ENCODE assay signal across 20 cellular contexts in genomic region chr12:72828662-72829324, GRCh38.
DNase-seq lines count a peak whose midpoint lies in the region; ATAC-seq, FAIRE-seq and TF ChIP-seq lines count a peak whose summit lies in the region.
"Had no signal": no experiment of that assay in that cellular context is flagged by ENCODE, and none has a peak within 500 bp of the region (broad histone marks: within the 10 kb centered on the region; RNA-seq: fewer than 3 reads in every experiment).

No MANE protein-coding gene starts in this region.

- H3K27me3 ChIP-seq in GM12878 (replicated peaks in 1 of 2; ENCODE audit: control insufficient read depth in 2 of 2, insufficient read depth in 2 of 2, low read length in 1 of 2): no peaks in the 10 kb centered on the region
- H3K27me3 ChIP-seq in neural cell (ENCODE audit: insufficient read depth, low read depth, low read length): no peaks in the 10 kb centered on the region
- H3K27me3 ChIP-seq in neuronal stem cell (ENCODE audit: control insufficient read depth in 3 of 3, insufficient read depth in 3 of 3, low read depth in 1 of 3, low read length in 3 of 3): no peaks in the 10 kb centered on the region
- H3K27me3 ChIP-seq: Peyer's patch, SJSA1 had no signal

- H3K9me2 ChIP-seq in neural cell (ENCODE audit: insufficient read depth, low read length): no peaks in the 10 kb centered on the region

- H2BK15ac ChIP-seq in neuronal stem cell (ENCODE audit: low read length): no peak overlapping the region

- TF ChIP-seq RAD21 in GM12878 (IDR thresholded peaks at IDR 0.05; ENCODE audit: insufficient read depth, low read depth, low read length) (no peak), neural cell (conservative IDR thresholded peaks at IDR 0.05) (no peak)

- H3K4me3 ChIP-seq in GM12878 (no peak overlapping the region), neural cell (ENCODE audit: low read length) (no peak overlapping the region), kidney (ENCODE audit: low read length in 2 of 2) (no peak overlapping the region), neuronal stem cell (ENCODE audit: low read length in 2 of 2) (no peak overlapping the region)
- H3K4me3 ChIP-seq: Peyer's patch, SJSA1 had no signal

- TF ChIP-seq CTCF in GM12878 (IDR thresholded peaks at IDR 0.05 in 2 of 3, conservative IDR thresholded peaks at IDR 0.05 in 1 of 3; ENCODE audit: control insufficient read depth in 2 of 3, extremely low read depth in 1 of 3, insufficient read depth in 1 of 3, low read depth in 3 of 3, low read length in 3 of 3) (no peak), neural cell (IDR thresholded peaks at IDR 0.05; ENCODE audit: poor library complexity, severe bottlenecking) (no peak), RWPE1 (conservative IDR thresholded peaks at IDR 0.05; ENCODE audit: low read depth) (no peak), kidney (IDR thresholded peaks at IDR 0.05; ENCODE audit: borderline replicate concordance, extremely low read depth, insufficient read depth) (no peak)

- H3K27ac ChIP-seq in GM12878 (ENCODE audit: control insufficient read depth, insufficient read depth) (no peak overlapping the region), neural cell (ENCODE audit: low read length) (peak overlapping the region; percentile 27), RWPE1 (no peak overlapping the region), kidney (ENCODE audit: low read depth in 2 of 2, low read length in 2 of 2) (no peak overlapping the region), neuronal stem cell (replicated peaks; ENCODE audit: low read length) (no peak overlapping the region)
- H3K27ac ChIP-seq: C4-2B, Peyer's patch, SJSA1 had no signal

- H3K23ac ChIP-seq in neuronal stem cell (ENCODE audit: low read depth, low read length, poor library complexity): no peak overlapping the region

- H4K8ac ChIP-seq in neuronal stem cell (ENCODE audit: low read depth, low read length): no peak overlapping the region

- H3F3A ChIP-seq in neural cell (ENCODE audit: insufficient read depth, low read length, poor library complexity, severe bottlenecking): no peaks in the 10 kb centered on the region

- H2BK5ac ChIP-seq in neuronal stem cell (ENCODE audit: low read length): no peak overlapping the region

- no peak overlapping the region for H3K4ac ChIP-seq in neuronal stem cell (ENCODE audit: low read length)

- H2BK120ac ChIP-seq in neuronal stem cell (ENCODE audit: low read depth, low read length): no peak overlapping the region

- no peak for DNase-seq in GM12878 (ENCODE audit: low read depth, low spot score)
- no peak for DNase-seq in RWPE1 (ENCODE audit: low spot score)
- no peak for DNase-seq in kidney
- no peak for DNase-seq in NCI-H510A (lab: John Stamatoyannopoulos, UW)
- no peak for DNase-seq in neuronal stem cell (ENCODE audit: low spot score)
- DNase-seq: H7, KBM-7, NCI-H1092, NCI-H1436, NCI-H187 treated with DMSO at 0.1 percent for 48 hours, NCI-H226, NCI-H524 treated with DMSO at 0.1 percent for 48 hours, NCI-H82, Peyer's patch had no signal

- TF ChIP-seq EP300 in GM12878 (IDR thresholded peaks at IDR 0.05; ENCODE audit: borderline replicate concordance in 1 of 2, control insufficient read depth in 1 of 2, low read depth in 2 of 2, low read length in 2 of 2) (no peak), neural cell (conservative IDR thresholded peaks at IDR 0.05; ENCODE audit: poor library complexity, severe bottlenecking) (no peak)

- H2AFZ ChIP-seq in GM12878 (ENCODE audit: control insufficient read depth, low read depth, low read length): no peak overlapping the region
- H2AFZ ChIP-seq in neural cell (ENCODE audit: low read depth, low read length): no peak overlapping the region
- H2AFZ ChIP-seq in neuronal stem cell (ENCODE audit: low read length): no peak overlapping the region

- TF ChIP-seq POLR2A in GM12878 (IDR thresholded peaks at IDR 0.05; ENCODE audit: low read depth, low read length): no peak

- H3K4me2 ChIP-seq in GM12878 (ENCODE audit: control insufficient read depth, insufficient read depth): no peak overlapping the region
- no peak overlapping the region for H3K4me2 ChIP-seq in neural cell (ENCODE audit: low read length)
- H3K4me2 ChIP-seq in neuronal stem cell (ENCODE audit: insufficient read depth, low read length, poor library complexity, severe bottlenecking): no peak overlapping the region

- no peaks in the 10 kb centered on the region for H3K79me2 ChIP-seq in GM12878 (ENCODE audit: control insufficient read depth, insufficient read depth, low read length)
- no peaks in the 10 kb centered on the region for H3K79me2 ChIP-seq in neural cell (replicated peaks; ENCODE audit: insufficient read depth, low read length)

- in situ Hi-C loops in GM12878 (cut with MboI): no loop called here

- H3K9ac ChIP-seq in GM12878 (ENCODE audit: control insufficient read depth, insufficient read depth, low read length) (no peak overlapping the region), neural cell (ENCODE audit: low read length) (no peak overlapping the region), kidney (ENCODE audit: low read length in 2 of 2) (no peak overlapping the region), neuronal stem cell (ENCODE audit: low read depth, low read length, poor library complexity) (no peak overlapping the region)

- H3K14ac ChIP-seq in neuronal stem cell (ENCODE audit: low read length): no peak overlapping the region

- POLR2A ChIA-PET in GM12878 (lab: Charles Lee): no interaction called here
- POLR2A ChIA-PET in RWPE1 (lab: Yijun Ruan, JAX; ENCODE audit: low non-redundant PET): no interaction called here

- WGBS in GM12878 (ENCODE audit: insufficient coverage, insufficient replicate concordance, low lambda C conversion rate, missing lambda C conversion rate): 6% methylated on average over 1 of the region's 2 CpGs
- no CpG with 5 or more reads among the region's 2 CpGs for WGBS in neuronal stem cell (ENCODE audit: extremely low coverage in 2 of 2, insufficient read length in 2 of 2, insufficient replicate concordance in 1 of 2), 2 donors

- no peak overlapping the region for H2BK12ac ChIP-seq in neuronal stem cell (ENCODE audit: low read length)

- no peak for FAIRE-seq in GM12878 (lab: Jason Lieb, UNC)
- no peak for FAIRE-seq in kidney (lab: Jason Lieb, UNC)
- FAIRE-seq: G401.6 had no signal

- CTCF ChIA-PET in GM12878 (lab: Yijun Ruan, JAX) (no interaction called here), RWPE1 (lab: Yijun Ruan, JAX) (no interaction called here)

- H4K91ac ChIP-seq in neuronal stem cell (ENCODE audit: low read depth, low read length, poor library complexity): no peak overlapping the region

- peak; percentile 76 for ATAC-seq in GM18520 (IDR thresholded peaks at IDR 0.05; ENCODE audit: unreplicated experiment)
- peak; percentile 64 for ATAC-seq in GM21786 (IDR thresholded peaks at IDR 0.05; ENCODE audit: unreplicated experiment)
- peak; percentile 75 for ATAC-seq in GM12878

- BruUV-seq in GM12878 (replicated peaks; lab: Mats Ljungman, UMichigan): no TSS peak

- H3K9me3 ChIP-seq in GM12878 (replicated peaks; ENCODE audit: control insufficient read depth, insufficient read depth, low read length) (no peaks in the 10 kb centered on the region), neural cell (ENCODE audit: low read length) (no peaks in the 10 kb centered on the region), kidney (ENCODE audit: control insufficient read depth in 1 of 2, low read length in 2 of 2) (no peaks in the 10 kb centered on the region), neuronal stem cell (replicated peaks in 1 of 2; ENCODE audit: control insufficient read depth in 2 of 2, insufficient read depth in 1 of 2, low read depth in 1 of 2, low read length in 2 of 2) (no peaks in the 10 kb centered on the region)
- H3K9me3 ChIP-seq: Peyer's patch, SJSA1 had no signal

- intact Hi-C loops in GM12878 (cut with micrococcal nuclease; ENCODE audit: unreplicated experiment) (no loop called here), kidney (cut with DNase I) (no loop called here)

- no peaks in the 10 kb centered on the region for H3K36me3 ChIP-seq in GM12878 (ENCODE audit: control insufficient read depth in 2 of 2, insufficient read depth in 2 of 2, low read length in 1 of 2)
- H3K36me3 ChIP-seq in neural cell (ENCODE audit: insufficient read depth, low read length): no peaks in the 10 kb centered on the region
- H3K36me3 ChIP-seq in kidney (ENCODE audit: control insufficient read depth in 1 of 2, insufficient read depth in 2 of 2, low read length in 2 of 2): no peaks in the 10 kb centered on the region
- H3K36me3 ChIP-seq in neuronal stem cell (replicated peaks in 1 of 2; ENCODE audit: control insufficient read depth in 2 of 2, insufficient read depth in 2 of 2, low read length in 2 of 2): no peaks in the 10 kb centered on the region
- H3K36me3 ChIP-seq: Peyer's patch, SJSA1 had no signal

- no peaks in the 10 kb centered on the region for H3K4me1 ChIP-seq in GM12878 (ENCODE audit: control insufficient read depth, insufficient read depth, low read length)
- H3K4me1 ChIP-seq in kidney (ENCODE audit: control insufficient read depth in 1 of 2, insufficient read depth in 1 of 2, low read depth in 1 of 2, low read length in 2 of 2): no peaks in the 10 kb centered on the region
- no peaks in the 10 kb centered on the region for H3K4me1 ChIP-seq in neuronal stem cell (ENCODE audit: control insufficient read depth in 2 of 2, insufficient read depth in 1 of 2, low read depth in 1 of 2, low read length in 2 of 2)
- H3K4me1 ChIP-seq: Peyer's patch, SJSA1 had no signal

- no peak overlapping the region for H2AK5ac ChIP-seq in neuronal stem cell (ENCODE audit: low read depth, low read length)

- H3K79me1 ChIP-seq in neuronal stem cell (ENCODE audit: low read depth, low read length): no peaks in the 10 kb centered on the region

- H4K20me1 ChIP-seq in GM12878 (ENCODE audit: control insufficient read depth, insufficient read depth): no peaks in the 10 kb centered on the region
- H4K20me1 ChIP-seq in neural cell (ENCODE audit: insufficient read depth): no peaks in the 10 kb centered on the region

- RAD21 ChIA-PET in GM12878 (lab: Charles Lee; ENCODE audit: unreplicated experiment): no interaction called here

- SMC1A ChIA-PET in GM12878 (lab: Charles Lee; ENCODE audit: uncharacterized antibody, unreplicated experiment): interaction anchor here (0.6 kb wide), 1 partner anchor 175 kb away, joined by 3 read pairs; no protein-coding TSS in a partner anchor

- no peak overlapping the region for H3K18ac ChIP-seq in neuronal stem cell (ENCODE audit: low read length)

TF ChIP-seq in GM12878, 131 proteins besides CTCF, POLR2A, EP300 and RAD21 (continues in another document):
- no peak for TF ChIP-seq MTA3 (IDR thresholded peaks at IDR 0.05; ENCODE audit: borderline replicate concordance, low read length)
- no peak for TF ChIP-seq HDGF (IDR thresholded peaks at IDR 0.05)

TF ChIP-seq in neural cell, 6 proteins besides CTCF, POLR2A, EP300 and RAD21 (continues in another document):
- TF ChIP-seq TAF1 (IDR thresholded peaks at IDR 0.05; ENCODE audit: low read depth) (no peak), MXI1 (conservative IDR thresholded peaks at IDR 0.05; ENCODE audit: poor library complexity, severe bottlenecking) (no peak), SMC3 (conservative IDR thresholded peaks at IDR 0.05; ENCODE audit: poor library complexity) (no peak)
